In the genomic region with DNA sequence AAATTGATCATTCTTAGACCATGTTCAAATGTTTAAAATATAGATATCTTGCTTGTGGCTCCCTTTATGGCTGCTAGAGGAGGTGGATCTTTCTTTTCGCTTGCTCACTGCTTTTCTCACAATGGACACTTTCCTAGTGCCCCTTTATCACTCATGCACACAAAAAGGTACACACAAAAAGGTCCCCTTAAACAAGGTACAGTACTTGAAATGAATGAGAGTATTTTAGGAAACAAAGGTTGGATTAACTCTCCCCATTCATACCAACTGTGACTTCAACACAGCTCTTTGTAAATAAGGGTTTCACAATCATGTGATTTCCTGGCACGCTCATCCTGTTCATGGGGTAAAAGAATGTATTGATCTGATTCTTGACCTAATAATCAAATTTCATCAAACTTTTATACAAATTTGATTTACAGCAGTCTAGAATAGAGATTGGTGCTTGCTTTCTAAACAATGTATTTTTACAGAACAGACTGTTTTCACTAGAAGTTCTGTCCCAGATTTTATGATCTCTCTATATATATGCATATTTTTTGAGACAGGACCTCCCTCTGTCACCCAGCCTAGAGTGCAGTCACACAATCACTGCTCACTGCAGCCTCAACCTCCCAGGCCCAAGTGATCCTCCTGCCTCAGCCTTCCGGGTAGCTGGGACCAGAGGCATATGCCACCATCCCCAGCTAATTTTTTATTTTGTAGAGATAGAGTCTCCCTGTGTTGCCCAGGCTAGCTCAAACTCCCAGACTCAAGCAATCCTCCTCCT, we compare ENCODE assay signal across 1 cellular context.
TF ChIP-seq lines count a peak whose summit lies in the region.

No MANE protein-coding gene starts in this region.

TF ChIP-seq in HepG2, 621 proteins besides CTCF, POLR2A, EP300 and RAD21 (continued from another document and continues in another):
- TF ChIP-seq, protein P1, sequence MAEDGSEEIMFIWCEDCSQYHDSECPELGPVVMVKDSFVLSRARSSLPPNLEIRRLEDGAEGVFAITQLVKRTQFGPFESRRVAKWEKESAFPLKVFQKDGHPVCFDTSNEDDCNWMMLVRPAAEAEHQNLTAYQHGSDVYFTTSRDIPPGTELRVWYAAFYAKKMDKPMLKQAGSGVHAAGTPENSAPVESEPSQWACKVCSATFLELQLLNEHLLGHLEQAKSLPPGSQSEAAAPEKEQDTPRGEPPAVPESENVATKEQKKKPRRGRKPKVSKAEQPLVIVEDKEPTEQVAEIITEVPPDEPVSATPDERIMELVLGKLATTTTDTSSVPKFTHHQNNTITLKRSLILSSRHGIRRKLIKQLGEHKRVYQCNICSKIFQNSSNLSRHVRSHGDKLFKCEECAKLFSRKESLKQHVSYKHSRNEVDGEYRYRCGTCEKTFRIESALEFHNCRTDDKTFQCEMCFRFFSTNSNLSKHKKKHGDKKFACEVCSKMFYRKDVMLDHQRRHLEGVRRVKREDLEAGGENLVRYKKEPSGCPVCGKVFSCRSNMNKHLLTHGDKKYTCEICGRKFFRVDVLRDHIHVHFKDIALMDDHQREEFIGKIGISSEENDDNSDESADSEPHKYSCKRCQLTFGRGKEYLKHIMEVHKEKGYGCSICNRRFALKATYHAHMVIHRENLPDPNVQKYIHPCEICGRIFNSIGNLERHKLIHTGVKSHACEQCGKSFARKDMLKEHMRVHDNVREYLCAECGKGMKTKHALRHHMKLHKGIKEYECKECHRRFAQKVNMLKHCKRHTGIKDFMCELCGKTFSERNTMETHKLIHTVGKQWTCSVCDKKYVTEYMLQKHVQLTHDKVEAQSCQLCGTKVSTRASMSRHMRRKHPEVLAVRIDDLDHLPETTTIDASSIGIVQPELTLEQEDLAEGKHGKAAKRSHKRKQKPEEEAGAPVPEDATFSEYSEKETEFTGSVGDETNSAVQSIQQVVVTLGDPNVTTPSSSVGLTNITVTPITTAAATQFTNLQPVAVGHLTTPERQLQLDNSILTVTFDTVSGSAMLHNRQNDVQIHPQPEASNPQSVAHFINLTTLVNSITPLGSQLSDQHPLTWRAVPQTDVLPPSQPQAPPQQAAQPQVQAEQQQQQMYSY (CRISPR knock-in tag; IDR thresholded peaks at IDR 0.05) = peak; percentile 50; the same call in 1 of the 2 replicates
- TF ChIP-seq, protein P2, sequence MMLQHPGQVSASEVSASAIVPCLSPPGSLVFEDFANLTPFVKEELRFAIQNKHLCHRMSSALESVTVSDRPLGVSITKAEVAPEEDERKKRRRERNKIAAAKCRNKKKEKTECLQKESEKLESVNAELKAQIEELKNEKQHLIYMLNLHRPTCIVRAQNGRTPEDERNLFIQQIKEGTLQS (CRISPR knock-in tag; IDR thresholded peaks at IDR 0.05) = no peak
- TF ChIP-seq MED1 (CRISPR knock-in tag; IDR thresholded peaks at IDR 0.05) (peak; percentile 83), ZFAT (CRISPR knock-in tag; conservative IDR thresholded peaks at IDR 0.05) (no peak), CAMTA2 (CRISPR knock-in tag; IDR thresholded peaks at IDR 0.05; ENCODE audit: borderline replicate concordance) (no peak), MBNL3 (CRISPR knock-in tag; conservative IDR thresholded peaks at IDR 0.05) (no peak), ZNF839 (CRISPR knock-in tag; IDR thresholded peaks at IDR 0.05; ENCODE audit: borderline replicate concordance) (no peak), ZNF460 (CRISPR knock-in tag; IDR thresholded peaks at IDR 0.05; ENCODE audit: borderline replicate concordance) (no peak), MEF2D (CRISPR knock-in tag; IDR thresholded peaks at IDR 0.05) (peak; percentile 94), ZNF766 (CRISPR knock-in tag; IDR thresholded peaks at IDR 0.05; ENCODE audit: borderline replicate concordance) (no peak), REXO4 (CRISPR knock-in tag; IDR thresholded peaks at IDR 0.05; ENCODE audit: borderline replicate concordance) (no peak), ARHGAP35 (CRISPR knock-in tag; IDR thresholded peaks at IDR 0.05; ENCODE audit: borderline replicate concordance) (no peak), ZNF713 (CRISPR knock-in tag; IDR thresholded peaks at IDR 0.05) (no peak), NR3C1 (CRISPR knock-in tag; IDR thresholded peaks at IDR 0.05) (no peak), FOXA3 (CRISPR knock-in tag; IDR thresholded peaks at IDR 0.05) (peak; percentile 99), ATF7 (IDR thresholded peaks at IDR 0.05) (no peak), ATF7 (CRISPR knock-in tag; IDR thresholded peaks at IDR 0.05) (no peak), IKZF1 (IDR thresholded peaks at IDR 0.05) (no peak), MYNN (CRISPR knock-in tag; IDR thresholded peaks at IDR 0.05; ENCODE audit: low read depth) (no peak), ZNF136 (CRISPR knock-in tag; IDR thresholded peaks at IDR 0.05; ENCODE audit: low read depth) (no peak), JARID2 (CRISPR knock-in tag; IDR thresholded peaks at IDR 0.05; ENCODE audit: insufficient replicate concordance) (no peak), SRSF4 (IDR thresholded peaks at IDR 0.05; ENCODE audit: low read depth, low read length, poor library complexity, severe bottlenecking) (no peak), RFXANK (CRISPR knock-in tag; IDR thresholded peaks at IDR 0.05) (no peak), ELF4 (CRISPR knock-in tag; IDR thresholded peaks at IDR 0.05; ENCODE audit: borderline replicate concordance) (no peak), ZSCAN31 (CRISPR knock-in tag; IDR thresholded peaks at IDR 0.05; ENCODE audit: low read depth) (no peak), ZNF678 (CRISPR knock-in tag; IDR thresholded peaks at IDR 0.05) (no peak), ZNF335 (CRISPR knock-in tag; IDR thresholded peaks at IDR 0.05) (no peak), KAT8 (CRISPR knock-in tag; IDR thresholded peaks at IDR 0.05) (peak; percentile 55), KLF13 (CRISPR knock-in tag; IDR thresholded peaks at IDR 0.05) (no peak), ZNF570 (CRISPR knock-in tag; IDR thresholded peaks at IDR 0.05; ENCODE audit: borderline replicate concordance) (no peak), HNF4G (IDR thresholded peaks at IDR 0.05; ENCODE audit: borderline replicate concordance, low read depth, low read length) (0 out of 2 replicates have a peak, but pooled peaks have one; percentile 38), HNF4G (CRISPR knock-in tag; IDR thresholded peaks at IDR 0.05; ENCODE audit: borderline replicate concordance, low read depth) (no peak), ZFP90 (CRISPR knock-in tag; IDR thresholded peaks at IDR 0.05; ENCODE audit: borderline replicate concordance) (peak; percentile 31; the same call in 1 of the 2 replicates), HIVEP1 (CRISPR knock-in tag; IDR thresholded peaks at IDR 0.05) (no peak), MIER3 (CRISPR knock-in tag; IDR thresholded peaks at IDR 0.05; ENCODE audit: borderline replicate concordance) (no peak; the same call in 1 of the 2 replicates), SP1 (IDR thresholded peaks at IDR 0.05) (no peak), SP1 (CRISPR knock-in tag; IDR thresholded peaks at IDR 0.05) (no peak), ZNF326 (CRISPR knock-in tag; IDR thresholded peaks at IDR 0.05; ENCODE audit: borderline replicate concordance) (no peak), ZNF510 (CRISPR knock-in tag; IDR thresholded peaks at IDR 0.05; ENCODE audit: low read depth) (no peak)
- TF ChIP-seq, protein P3, sequence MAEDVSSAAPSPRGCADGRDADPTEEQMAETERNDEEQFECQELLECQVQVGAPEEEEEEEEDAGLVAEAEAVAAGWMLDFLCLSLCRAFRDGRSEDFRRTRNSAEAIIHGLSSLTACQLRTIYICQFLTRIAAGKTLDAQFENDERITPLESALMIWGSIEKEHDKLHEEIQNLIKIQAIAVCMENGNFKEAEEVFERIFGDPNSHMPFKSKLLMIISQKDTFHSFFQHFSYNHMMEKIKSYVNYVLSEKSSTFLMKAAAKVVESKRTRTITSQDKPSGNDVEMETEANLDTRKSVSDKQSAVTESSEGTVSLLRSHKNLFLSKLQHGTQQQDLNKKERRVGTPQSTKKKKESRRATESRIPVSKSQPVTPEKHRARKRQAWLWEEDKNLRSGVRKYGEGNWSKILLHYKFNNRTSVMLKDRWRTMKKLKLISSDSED (CRISPR knock-in tag; IDR thresholded peaks at IDR 0.05) = no peak
- TF ChIP-seq, protein P4, sequence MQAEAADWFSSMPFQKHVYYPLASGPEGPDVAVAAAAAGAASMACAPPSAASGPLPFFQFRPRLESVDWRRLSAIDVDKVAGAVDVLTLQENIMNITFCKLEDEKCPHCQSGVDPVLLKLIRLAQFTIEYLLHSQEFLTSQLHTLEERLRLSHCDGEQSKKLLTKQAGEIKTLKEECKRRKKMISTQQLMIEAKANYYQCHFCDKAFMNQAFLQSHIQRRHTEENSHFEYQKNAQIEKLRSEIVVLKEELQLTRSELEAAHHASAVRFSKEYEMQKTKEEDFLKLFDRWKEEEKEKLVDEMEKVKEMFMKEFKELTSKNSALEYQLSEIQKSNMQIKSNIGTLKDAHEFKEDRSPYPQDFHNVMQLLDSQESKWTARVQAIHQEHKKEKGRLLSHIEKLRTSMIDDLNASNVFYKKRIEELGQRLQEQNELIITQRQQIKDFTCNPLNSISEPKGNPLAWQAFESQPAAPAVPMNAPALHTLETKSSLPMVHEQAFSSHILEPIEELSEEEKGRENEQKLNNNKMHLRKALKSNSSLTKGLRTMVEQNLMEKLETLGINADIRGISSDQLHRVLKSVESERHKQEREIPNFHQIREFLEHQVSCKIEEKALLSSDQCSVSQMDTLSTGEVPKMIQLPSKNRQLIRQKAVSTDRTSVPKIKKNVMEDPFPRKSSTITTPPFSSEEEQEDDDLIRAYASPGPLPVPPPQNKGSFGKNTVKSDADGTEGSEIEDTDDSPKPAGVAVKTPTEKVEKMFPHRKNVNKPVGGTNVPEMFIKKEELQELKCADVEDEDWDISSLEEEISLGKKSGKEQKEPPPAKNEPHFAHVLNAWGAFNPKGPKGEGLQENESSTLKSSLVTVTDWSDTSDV (CRISPR knock-in tag; IDR thresholded peaks at IDR 0.05) = no peak
- TF ChIP-seq, protein P5, sequence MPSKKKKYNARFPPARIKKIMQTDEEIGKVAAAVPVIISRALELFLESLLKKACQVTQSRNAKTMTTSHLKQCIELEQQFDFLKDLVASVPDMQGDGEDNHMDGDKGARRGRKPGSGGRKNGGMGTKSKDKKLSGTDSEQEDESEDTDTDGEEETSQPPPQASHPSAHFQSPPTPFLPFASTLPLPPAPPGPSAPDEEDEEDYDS (CRISPR knock-in tag; IDR thresholded peaks at IDR 0.05) = no peak
- TF ChIP-seq, protein P6, sequence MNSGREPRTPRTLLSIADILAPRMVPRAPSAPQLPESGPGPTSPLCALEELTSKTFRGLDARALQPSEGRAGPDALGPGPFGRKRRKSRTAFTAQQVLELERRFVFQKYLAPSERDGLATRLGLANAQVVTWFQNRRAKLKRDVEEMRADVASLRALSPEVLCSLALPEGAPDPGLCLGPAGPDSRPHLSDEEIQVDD (CRISPR knock-in tag; IDR thresholded peaks at IDR 0.05; ENCODE audit: borderline replicate concordance) = no peak
- TF ChIP-seq, protein P7, sequence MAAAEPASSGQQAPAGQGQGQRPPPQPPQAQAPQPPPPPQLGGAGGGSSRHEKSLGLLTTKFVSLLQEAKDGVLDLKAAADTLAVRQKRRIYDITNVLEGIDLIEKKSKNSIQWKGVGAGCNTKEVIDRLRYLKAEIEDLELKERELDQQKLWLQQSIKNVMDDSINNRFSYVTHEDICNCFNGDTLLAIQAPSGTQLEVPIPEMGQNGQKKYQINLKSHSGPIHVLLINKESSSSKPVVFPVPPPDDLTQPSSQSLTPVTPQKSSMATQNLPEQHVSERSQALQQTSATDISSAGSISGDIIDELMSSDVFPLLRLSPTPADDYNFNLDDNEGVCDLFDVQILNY (CRISPR knock-in tag; conservative IDR thresholded peaks at IDR 0.05) = no peak
- TF ChIP-seq, protein P8, sequence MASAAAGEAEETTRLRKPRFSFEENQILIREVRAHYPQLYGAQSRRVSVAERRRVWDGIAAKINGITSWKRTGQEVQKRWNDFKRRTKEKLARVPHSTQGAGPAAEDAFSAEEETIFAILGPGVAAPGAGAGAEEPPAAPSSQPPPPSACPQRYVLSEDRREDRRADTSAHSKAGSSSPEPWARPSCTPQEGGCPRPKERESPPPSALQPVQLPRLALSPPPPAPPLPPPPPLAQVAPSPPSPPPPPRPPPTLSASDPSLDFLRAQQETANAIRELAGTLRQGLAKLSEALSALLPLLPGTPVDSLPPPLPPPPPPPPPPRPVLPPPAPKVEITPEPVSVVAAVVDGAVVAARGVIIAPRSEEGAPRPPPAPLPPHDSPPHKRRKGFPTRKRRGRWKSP (CRISPR knock-in tag; IDR thresholded peaks at IDR 0.05) = no peak; the same call in 1 of the 2 replicates
- TF ChIP-seq, protein P9, sequence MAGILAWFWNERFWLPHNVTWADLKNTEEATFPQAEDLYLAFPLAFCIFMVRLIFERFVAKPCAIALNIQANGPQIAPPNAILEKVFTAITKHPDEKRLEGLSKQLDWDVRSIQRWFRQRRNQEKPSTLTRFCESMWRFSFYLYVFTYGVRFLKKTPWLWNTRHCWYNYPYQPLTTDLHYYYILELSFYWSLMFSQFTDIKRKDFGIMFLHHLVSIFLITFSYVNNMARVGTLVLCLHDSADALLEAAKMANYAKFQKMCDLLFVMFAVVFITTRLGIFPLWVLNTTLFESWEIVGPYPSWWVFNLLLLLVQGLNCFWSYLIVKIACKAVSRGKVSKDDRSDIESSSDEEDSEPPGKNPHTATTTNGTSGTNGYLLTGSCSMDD (CRISPR knock-in tag; IDR thresholded peaks at IDR 0.05) = no peak
- TF ChIP-seq, protein P10, sequence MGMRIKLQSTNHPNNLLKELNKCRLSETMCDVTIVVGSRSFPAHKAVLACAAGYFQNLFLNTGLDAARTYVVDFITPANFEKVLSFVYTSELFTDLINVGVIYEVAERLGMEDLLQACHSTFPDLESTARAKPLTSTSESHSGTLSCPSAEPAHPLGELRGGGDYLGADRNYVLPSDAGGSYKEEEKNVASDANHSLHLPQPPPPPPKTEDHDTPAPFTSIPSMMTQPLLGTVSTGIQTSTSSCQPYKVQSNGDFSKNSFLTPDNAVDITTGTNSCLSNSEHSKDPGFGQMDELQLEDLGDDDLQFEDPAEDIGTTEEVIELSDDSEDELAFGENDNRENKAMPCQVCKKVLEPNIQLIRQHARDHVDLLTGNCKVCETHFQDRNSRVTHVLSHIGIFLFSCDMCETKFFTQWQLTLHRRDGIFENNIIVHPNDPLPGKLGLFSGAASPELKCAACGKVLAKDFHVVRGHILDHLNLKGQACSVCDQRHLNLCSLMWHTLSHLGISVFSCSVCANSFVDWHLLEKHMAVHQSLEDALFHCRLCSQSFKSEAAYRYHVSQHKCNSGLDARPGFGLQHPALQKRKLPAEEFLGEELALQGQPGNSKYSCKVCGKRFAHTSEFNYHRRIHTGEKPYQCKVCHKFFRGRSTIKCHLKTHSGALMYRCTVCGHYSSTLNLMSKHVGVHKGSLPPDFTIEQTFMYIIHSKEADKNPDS (CRISPR knock-in tag; IDR thresholded peaks at IDR 0.05) = peak; percentile 99
- TF ChIP-seq, protein P11, sequence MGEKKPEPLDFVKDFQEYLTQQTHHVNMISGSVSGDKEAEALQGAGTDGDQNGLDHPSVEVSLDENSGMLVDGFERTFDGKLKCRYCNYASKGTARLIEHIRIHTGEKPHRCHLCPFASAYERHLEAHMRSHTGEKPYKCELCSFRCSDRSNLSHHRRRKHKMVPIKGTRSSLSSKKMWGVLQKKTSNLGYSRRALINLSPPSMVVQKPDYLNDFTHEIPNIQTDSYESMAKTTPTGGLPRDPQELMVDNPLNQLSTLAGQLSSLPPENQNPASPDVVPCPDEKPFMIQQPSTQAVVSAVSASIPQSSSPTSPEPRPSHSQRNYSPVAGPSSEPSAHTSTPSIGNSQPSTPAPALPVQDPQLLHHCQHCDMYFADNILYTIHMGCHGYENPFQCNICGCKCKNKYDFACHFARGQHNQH (CRISPR knock-in tag; IDR thresholded peaks at IDR 0.05) = no peak
